ENCODE assay signal across 15 cellular contexts in the genomic region with DNA sequence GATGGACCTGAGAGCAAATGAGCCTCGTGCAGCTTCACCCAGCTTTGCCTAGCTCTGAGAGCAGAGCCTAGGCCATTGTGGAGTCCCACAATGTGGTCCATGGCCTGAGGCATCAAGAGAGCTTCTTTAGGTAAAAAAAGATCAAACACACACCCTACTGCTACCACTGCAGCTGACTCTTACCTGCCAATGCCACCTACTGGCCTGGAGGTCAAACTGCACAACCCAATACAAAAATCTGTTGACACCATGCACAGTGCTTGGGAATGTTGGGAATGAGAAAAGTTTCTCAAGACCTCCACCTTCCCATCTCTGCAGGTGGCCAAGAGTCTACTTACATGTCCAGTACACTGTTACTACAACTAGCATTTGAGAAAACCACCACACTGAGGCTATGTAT.
DNase-seq lines count a peak whose midpoint lies in the region; ATAC-seq, FAIRE-seq and TF ChIP-seq lines count a peak whose summit lies in the region.
"Had no signal": no experiment of that assay in that cellular context is flagged by ENCODE, and none has a peak within 500 bp of the region (broad histone marks: within the 10 kb centered on the region; RNA-seq: fewer than 3 reads in every experiment).

No MANE protein-coding gene starts in this region.

- H3K27me3 Mint-ChIP-seq in activated T-helper 17 cell treated with anti-CD3 and anti-CD28 coated beads, Interleukin-2, amount 50 U/mL, for 72 hours: no peaks in the 10 kb centered on the region
- H3K27me3 Mint-ChIP-seq: naive B cell had no signal

- CTCF ChIA-PET in HepG2 (lab: Yijun Ruan, JAX; ENCODE audit: low intra/inter-chr PET ratio, low total read pairs): no interaction called here

- no peak for TF ChIP-seq POLR2A in HepG2 (IDR thresholded peaks at IDR 0.05; ENCODE audit: insufficient read depth in 1 of 2, low read depth in 2 of 2, low read length in 2 of 2)

- H4K20me1 ChIP-seq in DOHH2 (ENCODE audit: control insufficient read depth, insufficient read depth, low read depth, low read length): no peaks in the 10 kb centered on the region
- H4K20me1 ChIP-seq in HepG2 (ENCODE audit: insufficient read depth, low read length): no peaks in the 10 kb centered on the region

- no peak for FAIRE-seq in HepG2 (lab: Jason Lieb, UNC)
- FAIRE-seq: small intestine had no signal

- no peaks in the 10 kb centered on the region for H3K9me2 ChIP-seq in DOHH2 (replicated peaks; ENCODE audit: control insufficient read depth, low read length)

- TF ChIP-seq EP300 in HepG2 (IDR thresholded peaks at IDR 0.05; ENCODE audit: low read depth in 2 of 2, low read length in 2 of 2): no peak
- no peak for TF ChIP-seq EP300 in HepG2 (CRISPR knock-in tag; IDR thresholded peaks at IDR 0.05; ENCODE audit: borderline replicate concordance)

- peaks cover 42% of the 10 kb centered on the region for H3K36me3 Mint-ChIP-seq in activated T-helper 17 cell treated with anti-CD3 and anti-CD28 coated beads, Interleukin-2, amount 50 U/mL, for 72 hours (ENCODE audit: low read depth)

- H3K36me3 ChIP-seq in DOHH2 (ENCODE audit: control insufficient read depth, low read length): no peaks in the 10 kb centered on the region; the same call in 1 of the 2 replicates
- 0 out of 5 replicates have a peak, but pooled peaks cover 0 to 6% of the 10 kb centered on the region in 2 experiments for H3K36me3 ChIP-seq in HepG2 (replicated peaks in 1 of 2; ENCODE audit: control insufficient read depth in 1 of 2, insufficient read depth in 2 of 2, low read length in 2 of 2)

- no peak overlapping the region for H3K27ac ChIP-seq in DOHH2 (ENCODE audit: low read depth, low read length)
- no peak overlapping the region for H3K27ac ChIP-seq in HepG2 (ENCODE audit: extremely low read length, insufficient read depth, low read length)

- DNase-seq in HepG2 (ENCODE audit: low spot score) (no peak), NCI-H2081 treated with DMSO at 0.1 percent for 48 hours (lab: John Stamatoyannopoulos, UW) (no peak)
- DNase-seq: activated naive CD4-positive, alpha-beta T cell; H7; hypothalamus; naive B cell; NCI-H1436 treated with DMSO at 0.1 percent for 48 hours; RPMI8226; small intestine had no signal

- TF ChIP-seq CTCF in DOHH2 (IDR thresholded peaks at IDR 0.05; ENCODE audit: low read depth, low read length, poor library complexity, severe bottlenecking): peak; percentile 66
- TF ChIP-seq CTCF in HepG2 (CRISPR knock-in tag; IDR thresholded peaks at IDR 0.05): peak; percentile 44

- no peaks in the 10 kb centered on the region for H3F3A ChIP-seq in DOHH2 (ENCODE audit: control insufficient read depth, insufficient read depth)

- intact Hi-C loops in HepG2 (cut with micrococcal nuclease; ENCODE audit: unreplicated experiment): no loop called here

- H3K4me3 Mint-ChIP-seq in activated T-helper 17 cell treated with anti-CD3 and anti-CD28 coated beads, Interleukin-2, amount 50 U/mL, for 72 hours: no peak overlapping the region
- H3K4me3 Mint-ChIP-seq: naive B cell had no signal

- POLR2A ChIA-PET in HepG2 (lab: Yijun Ruan, JAX): no interaction called here

- TF ChIP-seq RAD21 in HepG2 (CRISPR knock-in tag; IDR thresholded peaks at IDR 0.05): no peak

- no peak overlapping the region for H3K4me3 ChIP-seq in DOHH2 (ENCODE audit: low read length)
- H3K4me3 ChIP-seq in HepG2 (replicated peaks in 1 of 3; ENCODE audit: insufficient read depth in 1 of 3, low read depth in 2 of 3, low read length in 3 of 3): no peak overlapping the region

- H3K4me2 ChIP-seq in DOHH2 (ENCODE audit: low read length) (no peak overlapping the region), HepG2 (ENCODE audit: low read depth, low read length) (no peak overlapping the region)

- no peak overlapping the region for H3K9ac ChIP-seq in HepG2 (ENCODE audit: insufficient read depth, low read depth, low read length)

- peaks cover 3% of the 10 kb centered on the region for H3K4me1 Mint-ChIP-seq in activated T-helper 17 cell treated with anti-CD3 and anti-CD28 coated beads, Interleukin-2, amount 50 U/mL, for 72 hours

- H3K9me3 ChIP-seq in DOHH2 (ENCODE audit: control insufficient read depth, insufficient read depth, low read length) (no peaks in the 10 kb centered on the region), HepG2 (ENCODE audit: low read length) (no peaks in the 10 kb centered on the region)

- H3K27ac Mint-ChIP-seq in activated T-helper 17 cell treated with anti-CD3 and anti-CD28 coated beads, Interleukin-2, amount 50 U/mL, for 72 hours: no peak overlapping the region
- H3K27ac Mint-ChIP-seq: naive B cell had no signal

- no peaks in the 10 kb centered on the region for H3K9me3 Mint-ChIP-seq in activated T-helper 17 cell treated with anti-CD3 and anti-CD28 coated beads, Interleukin-2, amount 50 U/mL, for 72 hours

- H3K4me1 ChIP-seq in DOHH2 (ENCODE audit: control insufficient read depth, low read length): no peaks in the 10 kb centered on the region
- H3K4me1 ChIP-seq in HepG2 (ENCODE audit: insufficient read depth, low read length): no peaks in the 10 kb centered on the region

- WGBS in HepG2 (ENCODE audit: low lambda C conversion rate): no CpG with 5 or more reads among the region's 1 CpG

- H3K27me3 ChIP-seq in DOHH2 (ENCODE audit: control insufficient read depth, low read length) (no peaks in the 10 kb centered on the region), HepG2 (ENCODE audit: control insufficient read depth in 1 of 2, insufficient read depth in 2 of 2, low read length in 2 of 2) (no peaks in the 10 kb centered on the region)

- no peaks in the 10 kb centered on the region for H3K79me2 ChIP-seq in DOHH2 (ENCODE audit: control insufficient read depth, low read length)
- H3K79me2 ChIP-seq in HepG2 (ENCODE audit: insufficient read depth, low read length): no peaks in the 10 kb centered on the region

- H2AFZ ChIP-seq in HepG2 (ENCODE audit: low read length): no peak overlapping the region

- ATAC-seq in HG02885 (IDR thresholded peaks at IDR 0.05; ENCODE audit: poor library complexity, unreplicated experiment) (peak; percentile 50), HepG2 (peak; percentile 60), GM21447 (IDR thresholded peaks at IDR 0.05; ENCODE audit: unreplicated experiment) (no peak), GM19328 (IDR thresholded peaks at IDR 0.05; ENCODE audit: unreplicated experiment) (no peak), GM19455 (IDR thresholded peaks at IDR 0.05; ENCODE audit: unreplicated experiment) (no peak)
- ATAC-seq in activated T-helper 17 cell treated with anti-CD3 and anti-CD28 coated beads, Interleukin-2, amount 50 U/mL, for 72 hours (replicated peaks): peak; percentile 49

- no TSS peak for BruUV-seq in HepG2 (replicated peaks; lab: Mats Ljungman, UMichigan)

- in situ Hi-C loops in HepG2 (cut with HindIII; ENCODE audit: extremely low pct_ligation_motif_present, low pct_unique_long_range_greater_than_20kb): no loop called here

TF ChIP-seq in HepG2, 621 proteins besides CTCF, POLR2A, EP300 and RAD21:
- TF ChIP-seq STAG1 (CRISPR knock-in tag; IDR thresholded peaks at IDR 0.05) (peak; percentile 16; the same call in 1 of the 2 replicates), ZMYM4 (CRISPR knock-in tag; IDR thresholded peaks at IDR 0.05) (peak; percentile 74), REXO4 (CRISPR knock-in tag; IDR thresholded peaks at IDR 0.05; ENCODE audit: borderline replicate concordance) (no peak)
- TF ChIP-seq, protein P1, sequence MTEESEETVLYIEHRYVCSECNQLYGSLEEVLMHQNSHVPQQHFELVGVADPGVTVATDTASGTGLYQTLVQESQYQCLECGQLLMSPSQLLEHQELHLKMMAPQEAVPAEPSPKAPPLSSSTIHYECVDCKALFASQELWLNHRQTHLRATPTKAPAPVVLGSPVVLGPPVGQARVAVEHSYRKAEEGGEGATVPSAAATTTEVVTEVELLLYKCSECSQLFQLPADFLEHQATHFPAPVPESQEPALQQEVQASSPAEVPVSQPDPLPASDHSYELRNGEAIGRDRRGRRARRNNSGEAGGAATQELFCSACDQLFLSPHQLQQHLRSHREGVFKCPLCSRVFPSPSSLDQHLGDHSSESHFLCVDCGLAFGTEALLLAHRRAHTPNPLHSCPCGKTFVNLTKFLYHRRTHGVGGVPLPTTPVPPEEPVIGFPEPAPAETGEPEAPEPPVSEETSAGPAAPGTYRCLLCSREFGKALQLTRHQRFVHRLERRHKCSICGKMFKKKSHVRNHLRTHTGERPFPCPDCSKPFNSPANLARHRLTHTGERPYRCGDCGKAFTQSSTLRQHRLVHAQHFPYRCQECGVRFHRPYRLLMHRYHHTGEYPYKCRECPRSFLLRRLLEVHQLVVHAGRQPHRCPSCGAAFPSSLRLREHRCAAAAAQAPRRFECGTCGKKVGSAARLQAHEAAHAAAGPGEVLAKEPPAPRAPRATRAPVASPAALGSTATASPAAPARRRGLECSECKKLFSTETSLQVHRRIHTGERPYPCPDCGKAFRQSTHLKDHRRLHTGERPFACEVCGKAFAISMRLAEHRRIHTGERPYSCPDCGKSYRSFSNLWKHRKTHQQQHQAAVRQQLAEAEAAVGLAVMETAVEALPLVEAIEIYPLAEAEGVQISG (CRISPR knock-in tag; IDR thresholded peaks at IDR 0.05): peak; percentile 95

Comparison
In these comparisons a context has a peak if more than half of its experiments do, and no peak if none do; other contexts are left out.
1. ATAC-seq: peak in HG02885 (single experiment), activated T-helper 17 cell treated with anti-CD3 and anti-CD28 coated beads, Interleukin-2, amount 50 U/mL, for 72 hours (single experiment) and HepG2 (single experiment); none in GM21447 (single experiment), GM19328 (single experiment) and GM19455 (single experiment).